Comparison of ENCODE assay signal across 1 cellular context in the genomic region with DNA sequence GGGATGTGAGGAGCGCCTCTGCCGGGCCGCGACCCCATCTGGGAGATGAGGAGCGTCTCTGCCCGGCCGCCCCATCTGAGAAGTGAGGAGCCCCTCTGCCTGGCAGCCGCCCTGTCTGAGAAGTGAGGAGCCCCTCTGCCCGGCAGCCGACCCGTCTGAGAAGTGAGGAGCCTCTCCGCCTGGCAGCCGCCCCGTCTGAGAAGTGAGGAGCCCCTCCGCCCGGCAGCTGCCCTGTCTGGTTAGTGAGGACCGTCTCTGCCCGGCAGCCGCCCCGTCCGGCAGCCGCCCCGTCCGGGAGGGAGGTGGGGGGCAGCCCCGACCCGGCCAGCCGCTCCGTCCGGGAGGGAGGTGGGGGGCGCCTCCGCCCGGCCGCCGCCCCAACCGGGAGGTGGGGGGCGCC. TPM values are rescaled to one million over a fixed set of nuclear protein-coding genes. Genes with fewer than 3 reads are reported as not detected.
"Had no signal": no experiment of that assay in that cellular context is flagged by ENCODE, and none has a peak within 500 bp of the region (broad histone marks: within the 10 kb centered on the region; RNA-seq: fewer than 3 reads in every experiment).

No MANE protein-coding gene starts in this region.

RNA-seq across cellular contexts. Expression of gene C5orf34, which starts 3.9 kb away (rescaled TPM):
- total RNA-seq: vagina had no signal
